In the genomic region with DNA sequence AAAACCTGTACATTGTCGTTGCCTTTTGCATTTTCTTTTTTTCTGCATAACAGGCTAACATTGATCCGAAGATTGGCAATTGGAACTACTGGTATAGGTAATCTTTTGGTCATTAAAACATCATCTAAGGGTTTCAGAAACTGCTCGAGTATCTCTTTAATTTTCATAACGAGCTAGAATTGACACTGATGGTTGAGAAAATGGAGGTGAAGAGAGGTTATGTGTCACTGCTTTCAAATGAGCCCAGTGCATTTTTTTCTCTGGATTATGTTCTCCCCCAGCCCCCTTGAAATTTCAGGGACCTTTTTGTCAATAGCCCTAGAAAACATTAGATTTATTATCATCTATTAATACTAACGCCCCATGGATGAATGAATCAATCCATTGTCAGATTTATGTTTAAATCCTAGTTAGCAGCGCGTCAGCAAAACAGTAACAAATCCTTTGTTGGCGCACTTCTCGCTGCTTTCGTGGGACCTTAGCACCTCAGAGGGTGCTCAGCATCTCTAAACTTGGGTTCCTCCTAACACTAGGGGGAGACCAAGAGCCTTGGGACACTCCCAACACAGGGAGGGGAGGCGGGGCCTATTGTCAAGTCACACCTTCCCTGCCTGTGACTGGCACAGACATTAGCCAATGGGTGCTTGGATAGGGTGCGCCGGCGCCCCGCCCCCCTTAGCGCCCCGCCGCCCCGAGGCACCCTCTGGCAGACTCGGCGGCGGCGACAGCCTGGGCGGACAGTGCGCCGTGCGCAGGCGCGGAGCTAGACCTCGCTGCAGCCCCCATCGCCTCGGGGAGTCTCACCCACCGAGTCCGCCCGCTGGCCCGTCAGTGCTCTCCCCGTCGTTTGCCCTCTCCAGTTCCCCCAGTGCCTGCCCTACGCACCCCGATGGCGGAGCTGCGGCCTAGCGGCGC, we compare ENCODE assay signal across 8 cellular contexts. TPM values are rescaled to one million over a fixed set of nuclear protein-coding genes. Genes with fewer than 3 reads are reported as not detected.
A peak's percentile ranks its signal among the peaks of the same experiment; 100 is the strongest.
DNase-seq lines count a peak whose midpoint lies in the region; ATAC-seq and TF ChIP-seq lines count a peak whose summit lies in the region.

A gene (plus strand): TSS at position 709 of the 915 bp plus-strand sequence. CDS start 181 bp downstream, at position 890.

- TF ChIP-seq CTCF in IMR-90 (conservative IDR thresholded peaks at IDR 0.05; ENCODE audit: low read depth, low read length): peak; percentile 96
- TF ChIP-seq CTCF in OCI-LY7 (conservative IDR thresholded peaks at IDR 0.05; ENCODE audit: low read length): peak; percentile 92
- TF ChIP-seq CTCF in epithelial cell of proximal tubule (conservative IDR thresholded peaks at IDR 0.05; ENCODE audit: low read depth, low read length): peak; percentile 95

- H3K14ac ChIP-seq in IMR-90 (replicated peaks; ENCODE audit: low read depth, low read length): peak within 1 kb of the TSS; percentile 85

- peak within 1 kb of the TSS; percentile 83 for H3K9ac ChIP-seq in IMR-90 (ENCODE audit: low read depth, low read length)

- peak; percentile 90 for TF ChIP-seq RAD21 in IMR-90 (IDR thresholded peaks at IDR 0.05; ENCODE audit: low read length)

- peak within 1 kb of the TSS; percentile 96 for H3K4me3 ChIP-seq in IMR-90 (ENCODE audit: insufficient read depth, low read depth, low read length)
- peak within 1 kb of the TSS; percentile 98 for H3K4me3 ChIP-seq in OCI-LY7 (ENCODE audit: low read depth, low read length, poor library complexity, severe bottlenecking)
- H3K4me3 ChIP-seq in epithelial cell of proximal tubule (ENCODE audit: low read depth, low read length): peak within 1 kb of the TSS; percentile 100

- H4K91ac ChIP-seq in IMR-90 (ENCODE audit: insufficient read depth, low read depth, low read length): peak within 1 kb of the TSS; percentile 82

- H3K18ac ChIP-seq in IMR-90 (ENCODE audit: low read depth, low read length): peak within 1 kb of the TSS; percentile 16

- H2BK5ac ChIP-seq in IMR-90 (ENCODE audit: low read depth, low read length, poor library complexity, severe bottlenecking): peak within 1 kb of the TSS; percentile 76

- CTCF ChIA-PET in IMR-90 (lab: Yijun Ruan, JAX): interaction anchor here (0.9 to 2.4 kb wide), 8 partner anchors 9 to 124 kb away, joined by 3 to 16 read pairs (median 5); no protein-coding TSS in a partner anchor
- CTCF ChIA-PET in OCI-LY7 (lab: Charles Lee; ENCODE audit: unreplicated experiment): interaction anchor here (0.6 to 1.0 kb wide), 6 partner anchors 23 to 694 kb away, joined by 3 to 11 read pairs (median 3); no protein-coding TSS in a partner anchor

- peak within 1 kb of the TSS; percentile 91 for H3K23ac ChIP-seq in IMR-90 (ENCODE audit: low read depth, low read length)

- H3K36me3 ChIP-seq in IMR-90 (ENCODE audit: control insufficient read depth, insufficient read depth, low read length): peaks cover 2% of the 10 kb centered on the region; the same call in 1 of the 2 replicates
- peaks cover 11% of the 10 kb centered on the region for H3K36me3 ChIP-seq in OCI-LY7 (ENCODE audit: insufficient read depth, low read length)

- peak; percentile 91 for DNase-seq in DMS153 treated with DMSO at 0.1 percent for 48 hours (lab: John Stamatoyannopoulos, UW; ENCODE audit: unreplicated experiment)
- peak; percentile 99 for DNase-seq in IMR-90
- peak; percentile 100 for DNase-seq in OCI-LY7 (ENCODE audit: low spot score)
- peak; percentile 98 for DNase-seq in activated T-cell treated with anti-CD3 and anti-CD28 coated beads for 24 hours (ENCODE audit: low read depth)
- DNase-seq in epithelial cell of proximal tubule (ENCODE audit: low read depth): peak; percentile 91
- peak; percentile 99 for DNase-seq in mucosa of gallbladder (ENCODE audit: low spot score)
- DNase-seq in stimulated activated CD8-positive, alpha-beta memory T cell treated with anti-CD3 and anti-CD28 coated beads, Interleukin-4, amount 100 ng/mL, for 4 hours (ENCODE audit: low read depth in 2 of 2, low spot score in 1 of 2): peak; percentile 93 to 96

- TF ChIP-seq POLR2A in IMR-90 (IDR thresholded peaks at IDR 0.05; ENCODE audit: low read depth, low read length): peak; percentile 67

- peak within 1 kb of the TSS; percentile 3; the same call in 1 of the 2 replicates for H4K5ac ChIP-seq in IMR-90 (ENCODE audit: low read depth, low read length)

- no peak within 1 kb of the TSS for H2BK20ac ChIP-seq in IMR-90 (ENCODE audit: low read depth, low read length)

- H3K9me2 ChIP-seq in OCI-LY7 (ENCODE audit: insufficient read depth, low read length): no peaks in the 10 kb centered on the region

- BruUV-seq in IMR-90 (replicated peaks; lab: Mats Ljungman, UMichigan) (no TSS peak), OCI-LY7 (replicated peaks; lab: Mats Ljungman, UMichigan) (no TSS peak)

- H4K8ac ChIP-seq in IMR-90 (ENCODE audit: low read depth in 2 of 2, low read length in 2 of 2): peak within 1 kb of the TSS; percentile 18 to 73; a peak in 1 of 4 replicates

- peak within 1 kb of the TSS; percentile 83 for H3K27ac ChIP-seq in IMR-90 (ENCODE audit: insufficient read depth, low read length)
- peak within 1 kb of the TSS; percentile 64 for H3K27ac ChIP-seq in OCI-LY7 (ENCODE audit: low read depth, low read length, poor library complexity, severe bottlenecking)

- POLR2A ChIA-PET in IMR-90 (lab: Charles Lee; ENCODE audit: unreplicated experiment): interaction anchor here (0.6 kb wide), 1 partner anchor 90 kb away, joined by 3 read pairs; no protein-coding TSS in a partner anchor
- POLR2A ChIA-PET in OCI-LY7 (lab: Charles Lee): interaction anchor here (0.9 to 2.1 kb wide), 6 partner anchors 8 to 103 kb away, joined by 3 to 10 read pairs (median 3); no protein-coding TSS in a partner anchor

- peak within 1 kb of the TSS; percentile 3; the same call in 1 of the 2 replicates for H2BK120ac ChIP-seq in IMR-90 (ENCODE audit: low read depth, low read length)

- H3K79me1 ChIP-seq in IMR-90 (ENCODE audit: low read depth in 1 of 2, low read length in 2 of 2): peaks cover 7 to 54% of the 10 kb centered on the region in 2 experiments

- H3K9me1 ChIP-seq in IMR-90 (ENCODE audit: insufficient read depth, low read length): peaks cover 8% of the 10 kb centered on the region

- no peaks in the 10 kb centered on the region for H3K9me3 ChIP-seq in IMR-90 (ENCODE audit: control insufficient read depth, insufficient read depth, low read length)
- H3K9me3 ChIP-seq in OCI-LY7 (ENCODE audit: low read length): no peaks in the 10 kb centered on the region

- H2AK5ac ChIP-seq in IMR-90 (ENCODE audit: low read depth, low read length): peak within 1 kb of the TSS; percentile 90

- H4K20me1 ChIP-seq in IMR-90 (ENCODE audit: insufficient read depth, low read length) (peaks cover 46% of the 10 kb centered on the region), OCI-LY7 (ENCODE audit: insufficient read depth, low read length) (no peaks in the 10 kb centered on the region)

- H3K4me1 ChIP-seq in IMR-90 (ENCODE audit: control insufficient read depth, insufficient read depth, low read length): peaks cover 3% of the 10 kb centered on the region
- H3K4me1 ChIP-seq in OCI-LY7 (ENCODE audit: insufficient read depth, low read length, poor library complexity, severe bottlenecking): peaks cover 20% of the 10 kb centered on the region

- H2AFZ ChIP-seq in IMR-90 (replicated peaks; ENCODE audit: low read length, poor library complexity): peak within 1 kb of the TSS; percentile 96
- H2AFZ ChIP-seq in OCI-LY7 (ENCODE audit: low read length): peak within 1 kb of the TSS; percentile 73

- H3K4me2 ChIP-seq in IMR-90 (ENCODE audit: low read depth, low read length): peak within 1 kb of the TSS; percentile 95
- H3K4me2 ChIP-seq in OCI-LY7 (ENCODE audit: low read length): peak within 1 kb of the TSS; percentile 99

- H3K27me3 ChIP-seq in IMR-90 (ENCODE audit: control insufficient read depth, insufficient read depth, low read length): no peaks in the 10 kb centered on the region

- intact Hi-C loops in IMR-90 (cut with micrococcal nuclease) (loop anchor here (1.0 to 5.0 kb wide), 3 partner anchors 80 to 209 kb away; a partner anchor contains a TSS), OCI-LY7 (cut with micrococcal nuclease; ENCODE audit: unreplicated experiment) (loop anchor here (1.0 to 2.0 kb wide), 5 partner anchors 53 to 209 kb away; a partner anchor contains a TSS)

- WGBS in IMR-90 (ENCODE audit: extremely low coverage in 2 of 2, insufficient read length in 1 of 2), 2 experiments: 1% methylated on average over 27 of the region's 44 CpGs; no CpG with 5 or more reads in 1 of the 2 experiments

- peak within 1 kb of the TSS; percentile 49; the same call in 1 of the 2 replicates for H3K56ac ChIP-seq in IMR-90 (ENCODE audit: extremely low read depth, insufficient read depth, low read length)

- H3K79me2 ChIP-seq in OCI-LY7 (ENCODE audit: insufficient read depth, low read depth, low read length): peaks cover 40% of the 10 kb centered on the region

- peak within 1 kb of the TSS; percentile 96 for H2AK9ac ChIP-seq in IMR-90 (replicated peaks; ENCODE audit: low read depth, low read length, poor library complexity)

- ATAC-seq in GM21528 (IDR thresholded peaks at IDR 0.05; ENCODE audit: low FRiP score, unreplicated experiment) (peak; percentile 61), IMR-90 (ENCODE audit: low read depth) (peak; percentile 73)

- in situ Hi-C loops in IMR-90 (cut with MboI; ENCODE audit: low sequenced_read_pairs): no loop called here

- dilution Hi-C loops in IMR-90 (cut with HindIII; ENCODE audit: low sequenced_read_pairs, unreplicated experiment): loop anchor here (10.0 kb wide), 1 partner anchor 71 kb away; no protein-coding TSS in a partner anchor

- peak within 1 kb of the TSS; percentile 63; the same call in 1 of the 2 replicates for H3K4ac ChIP-seq in IMR-90 (ENCODE audit: low read depth, low read length)

- H2BK15ac ChIP-seq in IMR-90 (ENCODE audit: low read depth, low read length): no peak within 1 kb of the TSS

TF ChIP-seq in IMR-90, 13 proteins besides CTCF, POLR2A, EP300 and RAD21 (continues in another document):
- TF ChIP-seq, protein P1, sequence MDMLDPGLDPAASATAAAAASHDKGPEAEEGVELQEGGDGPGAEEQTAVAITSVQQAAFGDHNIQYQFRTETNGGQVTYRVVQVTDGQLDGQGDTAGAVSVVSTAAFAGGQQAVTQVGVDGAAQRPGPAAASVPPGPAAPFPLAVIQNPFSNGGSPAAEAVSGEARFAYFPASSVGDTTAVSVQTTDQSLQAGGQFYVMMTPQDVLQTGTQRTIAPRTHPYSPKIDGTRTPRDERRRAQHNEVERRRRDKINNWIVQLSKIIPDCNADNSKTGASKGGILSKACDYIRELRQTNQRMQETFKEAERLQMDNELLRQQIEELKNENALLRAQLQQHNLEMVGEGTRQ (IDR thresholded peaks at IDR 0.05; ENCODE audit: low read depth, low read length): no peak; the same call in 1 of the 2 replicates
- TF ChIP-seq MXI1 (IDR thresholded peaks at IDR 0.05; ENCODE audit: borderline replicate concordance, low read depth, low read length): 0 out of 2 replicates have a peak, but pooled peaks have one; percentile 12
- no peak for TF ChIP-seq NFE2L2 (IDR thresholded peaks at IDR 0.05; ENCODE audit: low read depth, low read length)

RNA-seq across cellular contexts. Expression of the gene that starts here (rescaled TPM):
- total RNA-seq in IMR-90 (2012; rRNA removed) (2.2 TPM in 2 replicates), OCI-LY7 (2022) (10.0 and 10.1 TPM in 2 replicates), epithelial cell of proximal tubule (4.4 and 6.2 TPM in 2 replicates), mucosa of gallbladder (18.3 TPM)
- 10.0 and 11.0 TPM in 2 replicates for polyA plus RNA-seq in IMR-90 (2012; rRNA removed)
- polyA plus RNA-seq in IMR-90 (2012; cell fraction: cytosol; rRNA removed): 6.7 and 10.8 TPM in 2 replicates
- 15.7 and 18.1 TPM in 2 replicates for polyA plus RNA-seq in IMR-90 (2012; cell fraction: nucleus; rRNA removed; ENCODE audit: low replicate concordance)
- total RNA-seq in OCI-LY7 (2014; rRNA removed; shearing (Covaris generic)): 1.9 and 4.9 TPM in 2 replicates

Comparison
In these comparisons a context has a peak if more than half of its experiments do, and no peak if none do; other contexts are left out.
1. Peak in every context shown above with its lines: DNase-seq, ATAC-seq, H3K4me3 ChIP-seq and H3K27ac ChIP-seq.